8 cellular contexts compared by ENCODE assay signal in the genomic region with DNA sequence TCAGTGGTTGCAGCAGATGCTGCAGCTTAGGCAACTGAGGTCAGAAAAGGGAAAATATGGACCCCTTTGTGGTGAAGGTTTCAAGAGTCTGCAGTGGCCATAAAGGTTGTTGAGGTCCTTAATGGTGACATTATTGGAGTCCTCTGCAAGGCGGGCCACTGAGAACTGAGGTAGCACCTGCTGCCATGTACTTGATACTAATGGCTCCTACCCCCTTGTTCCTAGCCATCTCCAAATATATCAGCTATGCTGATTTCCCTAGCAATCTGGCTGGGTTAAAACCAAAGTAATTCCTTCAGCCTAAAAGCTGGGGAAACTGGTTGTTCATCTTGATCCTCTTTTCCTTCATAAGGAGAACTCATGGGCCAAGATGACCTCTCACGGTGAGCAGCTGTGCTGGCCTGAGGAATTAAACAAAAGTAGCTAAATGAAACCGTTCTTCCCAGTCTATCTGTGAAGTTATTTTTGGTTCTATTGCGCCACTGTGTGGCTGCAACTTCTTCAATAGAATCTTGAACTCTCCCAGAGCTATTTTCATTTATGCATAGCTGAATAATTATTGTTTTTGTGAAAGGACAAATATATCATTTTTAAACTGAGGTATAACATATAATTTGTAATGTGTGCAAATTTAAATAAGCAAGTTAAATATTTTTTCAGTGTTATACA.
A peak's percentile ranks its signal among the peaks of the same experiment; 100 is the strongest.
DNase-seq lines count a peak whose midpoint lies in the region; ATAC-seq and TF ChIP-seq lines count a peak whose summit lies in the region.

No MANE protein-coding gene starts in this region.

- ATAC-seq in IMR-90 (ENCODE audit: low read depth): peak; percentile 93
- peak; percentile 74 for ATAC-seq in left ventricle myocardium superior
- ATAC-seq in GM19395 (IDR thresholded peaks at IDR 0.05; ENCODE audit: unreplicated experiment): no peak

- H3K4ac ChIP-seq in IMR-90 (ENCODE audit: low read depth, low read length): no peak overlapping the region

- H3K9me1 ChIP-seq in IMR-90 (ENCODE audit: insufficient read depth, low read length): peaks cover 3% of the 10 kb centered on the region; the same call in 1 of the 2 replicates

- no peak overlapping the region for H3K14ac ChIP-seq in IMR-90 (replicated peaks; ENCODE audit: low read depth, low read length)

- no TSS peak for BruUV-seq in IMR-90 (replicated peaks; lab: Mats Ljungman, UMichigan)

- H2BK120ac ChIP-seq in IMR-90 (ENCODE audit: low read depth, low read length): no peak overlapping the region

- intact Hi-C loops in IMR-90 (cut with micrococcal nuclease): loop anchor here (1.0 to 2.0 kb wide), 5 partner anchors 108 to 550 kb away; no protein-coding TSS in a partner anchor
- intact Hi-C loops in left ventricle myocardium superior (cut with micrococcal nuclease): loop anchor here (5.0 kb wide), 2 partner anchors 110 to 260 kb away; no protein-coding TSS in a partner anchor
- intact Hi-C loops in testis (cut with DNase I; ENCODE audit: low total_unique reads): loop anchor here (10.0 kb wide), 1 partner anchor 112 kb away; no protein-coding TSS in a partner anchor

- H3K27ac ChIP-seq in IMR-90 (ENCODE audit: insufficient read depth, low read length) (no peak overlapping the region), VCaP (no peak overlapping the region), testis (no peak overlapping the region)

- no peaks in the 10 kb centered on the region for H3K9me3 ChIP-seq in BE2C
- no peaks in the 10 kb centered on the region for H3K9me3 ChIP-seq in IMR-90 (ENCODE audit: control insufficient read depth, insufficient read depth, low read length)
- no peaks in the 10 kb centered on the region for H3K9me3 ChIP-seq in testis

- no peaks in the 10 kb centered on the region for H4K20me1 ChIP-seq in IMR-90 (ENCODE audit: insufficient read depth, low read length)

- no peak overlapping the region for H3K56ac ChIP-seq in IMR-90 (ENCODE audit: extremely low read depth, insufficient read depth, low read length)

- H3K23ac ChIP-seq in IMR-90 (ENCODE audit: low read depth, low read length): no peak overlapping the region

- POLR2A ChIA-PET in IMR-90 (lab: Charles Lee; ENCODE audit: unreplicated experiment): no interaction called here

- CTCF ChIA-PET in IMR-90 (lab: Yijun Ruan, JAX): interaction anchor here (0.7 to 2.2 kb wide), 29 partner anchors 13 to 549 kb away, joined by 3 to 59 read pairs (median 5); partner anchors contain the start of gene PLOD2

- no peak overlapping the region for H3K18ac ChIP-seq in IMR-90 (ENCODE audit: low read depth, low read length)

- TF ChIP-seq POLR2A in IMR-90 (IDR thresholded peaks at IDR 0.05; ENCODE audit: low read depth, low read length) (no peak), testis (IDR thresholded peaks at IDR 0.05) (no peak)

- H2BK5ac ChIP-seq in IMR-90 (ENCODE audit: low read depth, low read length, poor library complexity, severe bottlenecking): no peak overlapping the region

- H3K79me1 ChIP-seq in IMR-90 (ENCODE audit: low read depth in 1 of 2, low read length in 2 of 2): no peaks in the 10 kb centered on the region

- TF ChIP-seq RAD21 in IMR-90 (IDR thresholded peaks at IDR 0.05; ENCODE audit: low read length): peak; percentile 84

- H3K27me3 ChIP-seq in BE2C (no peaks in the 10 kb centered on the region), IMR-90 (ENCODE audit: control insufficient read depth, insufficient read depth, low read length) (no peaks in the 10 kb centered on the region), testis (no peaks in the 10 kb centered on the region)

- no peak overlapping the region for H3K9ac ChIP-seq in IMR-90 (ENCODE audit: low read depth, low read length)

- no peak overlapping the region for H2AK5ac ChIP-seq in IMR-90 (ENCODE audit: low read depth, low read length)

- WGBS in IMR-90 (ENCODE audit: extremely low coverage in 2 of 2, insufficient read length in 1 of 2), 2 experiments: no CpG with 5 or more reads among the region's 4 CpGs
- WGBS in testis, 2 donors: 42 to 43% methylated on average over 4 of the region's 4 CpGs

- H2AK9ac ChIP-seq in IMR-90 (replicated peaks; ENCODE audit: low read depth, low read length, poor library complexity): peak overlapping the region; percentile 8

- no peak overlapping the region for H4K8ac ChIP-seq in IMR-90 (ENCODE audit: low read depth in 2 of 2, low read length in 2 of 2)

- H2AFZ ChIP-seq in IMR-90 (replicated peaks; ENCODE audit: low read length, poor library complexity): peak overlapping the region; percentile 2

- in situ Hi-C loops in IMR-90 (cut with MboI; ENCODE audit: low sequenced_read_pairs): no loop called here

- DNase-seq in BE2C: no peak
- DNase-seq in IMR-90: peak; percentile 82
- no peak for DNase-seq in left ventricle myocardium superior
- peak; percentile 68 for DNase-seq in testis
- DNase-seq in NCI-H2107 (lab: John Stamatoyannopoulos, UW): no peak
- DNase-seq in GM10266 (ENCODE audit: extremely low spot score): no peak

- H3K4me2 ChIP-seq in IMR-90 (ENCODE audit: low read depth, low read length): no peak overlapping the region

- H3K4me1 ChIP-seq in BE2C (no peaks in the 10 kb centered on the region), IMR-90 (ENCODE audit: control insufficient read depth, insufficient read depth, low read length) (no peaks in the 10 kb centered on the region), testis (no peaks in the 10 kb centered on the region)

- H2BK15ac ChIP-seq in IMR-90 (ENCODE audit: low read depth, low read length): no peak overlapping the region

- TF ChIP-seq CTCF in BE2C (IDR thresholded peaks at IDR 0.05; ENCODE audit: low read depth, low read length) (peak; percentile 18; the same call in 1 of the 2 replicates), IMR-90 (conservative IDR thresholded peaks at IDR 0.05; ENCODE audit: low read depth, low read length) (peak; percentile 82), VCaP (conservative IDR thresholded peaks at IDR 0.05) (peak; percentile 61), testis (IDR thresholded peaks at IDR 0.05) (peak; percentile 41 to 77 (median 73)), GM10266 (IDR thresholded peaks at IDR 0.05; ENCODE audit: control insufficient read depth, insufficient read depth, low read depth, missing control alignments) (no peak)

- H4K5ac ChIP-seq in IMR-90 (ENCODE audit: low read depth, low read length): no peak overlapping the region

- dilution Hi-C loops in IMR-90 (cut with HindIII; ENCODE audit: low sequenced_read_pairs, unreplicated experiment): no loop called here

- H3K36me3 ChIP-seq in BE2C (no peaks in the 10 kb centered on the region), IMR-90 (ENCODE audit: control insufficient read depth, insufficient read depth, low read length) (no peaks in the 10 kb centered on the region), testis (ENCODE audit: low read depth, missing control alignments) (no peaks in the 10 kb centered on the region)

- no peak overlapping the region for H4K91ac ChIP-seq in IMR-90 (ENCODE audit: insufficient read depth, low read depth, low read length)

- no peak overlapping the region for H3K4me3 ChIP-seq in BE2C (ENCODE audit: low read depth, low read length)
- no peak overlapping the region for H3K4me3 ChIP-seq in IMR-90 (ENCODE audit: insufficient read depth, low read depth, low read length)
- H3K4me3 ChIP-seq in testis: no peak overlapping the region

- H2BK20ac ChIP-seq in IMR-90 (ENCODE audit: low read depth, low read length): no peak overlapping the region

TF ChIP-seq in IMR-90, 13 proteins besides CTCF, POLR2A, EP300 and RAD21:
- TF ChIP-seq USF2 (IDR thresholded peaks at IDR 0.05; ENCODE audit: low read depth, low read length) (no peak), SMC3 (IDR thresholded peaks at IDR 0.05; ENCODE audit: low read depth, low read length) (peak; percentile 93), ELK1 (IDR thresholded peaks at IDR 0.05; ENCODE audit: borderline replicate concordance, low read depth, low read length) (no peak), FOS (IDR thresholded peaks at IDR 0.05; ENCODE audit: low read depth, low read length) (no peak), RFX5 (IDR thresholded peaks at IDR 0.05; ENCODE audit: low read depth, low read length) (no peak), CEBPB (IDR thresholded peaks at IDR 0.05; ENCODE audit: low read depth, low read length) (0 out of 2 replicates have a peak, but pooled peaks have one; percentile 34)

Comparison
In these comparisons a context has a peak if more than half of its experiments do, and no peak if none do; other contexts are left out.
1. DNase-seq: peak in IMR-90 (single experiment) and testis (single experiment); none in BE2C (single experiment), left ventricle myocardium superior (single experiment), NCI-H2107 (single experiment) and GM10266 (single experiment).